8 cellular contexts compared by ENCODE assay signal in the genomic region with DNA sequence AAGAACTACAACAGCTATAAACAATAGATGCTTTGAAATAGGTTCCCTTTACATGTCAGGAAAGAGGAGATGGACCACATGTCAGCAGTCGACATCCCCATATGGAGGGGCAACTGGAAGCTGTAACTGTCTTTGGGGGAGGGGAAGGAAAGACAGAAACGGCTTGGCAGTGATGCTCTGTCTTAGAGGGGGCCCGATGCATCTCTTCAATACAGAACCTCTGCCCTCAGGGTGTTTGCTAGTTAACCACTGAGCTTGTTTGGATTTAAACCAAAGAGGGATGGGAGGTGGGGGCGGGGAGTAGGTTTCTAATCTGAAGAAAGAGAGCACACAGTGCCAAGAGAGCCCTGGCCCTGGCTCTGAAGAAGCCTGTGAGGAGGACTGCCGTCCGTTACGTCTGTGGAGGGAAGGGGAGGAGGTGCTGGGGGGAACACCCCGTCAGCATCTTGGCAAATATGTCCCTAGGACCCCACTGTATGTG. TPM values are rescaled to one million over a fixed set of nuclear protein-coding genes. Genes with fewer than 3 reads are reported as not detected.
DNase-seq lines count a peak whose midpoint lies in the region; ATAC-seq and TF ChIP-seq lines count a peak whose summit lies in the region.

No MANE protein-coding gene starts in this region.

- DNase-seq in DMS 273 (lab: John Stamatoyannopoulos, UW; ENCODE audit: unreplicated experiment) (peak; percentile 84), adipocyte (ENCODE audit: low read depth) (no peak), mucosa of descending colon (peak in 1 of 3 donors; percentile 18), pons (ENCODE audit: low spot score) (no peak), NK-92 (lab: John Stamatoyannopoulos, UW; ENCODE audit: unreplicated experiment) (no peak), mesenteric fat pad (ENCODE audit: low spot score) (no peak)
- DNase-seq in activated CD4-positive, alpha-beta T cell treated with anti-CD3 and anti-CD28 coated beads, Interleukin-2, amount 50 U/mL, for 1 hour: no peak

- ATAC-seq in GM21723 (IDR thresholded peaks at IDR 0.05; ENCODE audit: unreplicated experiment): peak; percentile 36
- ATAC-seq in mucosa of descending colon: peak; percentile 24

- H3K4me3 ChIP-seq in adipocyte (ENCODE audit: low read length): peak overlapping the region; percentile 72
- no peak overlapping the region for H3K4me3 ChIP-seq in mucosa of descending colon

- no peak for TF ChIP-seq CTCF in mucosa of descending colon (IDR thresholded peaks at IDR 0.05)

- H3K9ac ChIP-seq in adipocyte (ENCODE audit: low read length): peak overlapping the region; percentile 61

- no peaks in the 10 kb centered on the region for H3K9me3 ChIP-seq in adipocyte (ENCODE audit: control insufficient read depth, low read length)
- H3K9me3 ChIP-seq in mucosa of descending colon: no peaks in the 10 kb centered on the region

- intact Hi-C loops in mucosa of descending colon (cut with DNase I, micrococcal nuclease): no loop called here

- H3K4me1 ChIP-seq in adipocyte (ENCODE audit: control insufficient read depth, insufficient read depth, low read length) (peaks cover 34% of the 10 kb centered on the region), mucosa of descending colon (ENCODE audit: low read depth) (peaks cover 14% of the 10 kb centered on the region)

- H3K36me3 ChIP-seq in adipocyte (ENCODE audit: control insufficient read depth, insufficient read depth, low read length, severe bottlenecking): no peaks in the 10 kb centered on the region
- no peaks in the 10 kb centered on the region for H3K36me3 ChIP-seq in mucosa of descending colon (ENCODE audit: low read depth)

- no peaks in the 10 kb centered on the region for H3K27me3 ChIP-seq in adipocyte (replicated peaks; ENCODE audit: control insufficient read depth, insufficient read depth, low read length)

RNA-seq across cellular contexts. Expression of a gene that starts 55.2 kb away (rescaled TPM):
- total RNA-seq in mucosa of descending colon (10 to 100 TPM in 2 of 3 donors, 1 to 10 TPM in 1; 8.1 to 20.0 (median 10.5) TPM), mesenteric fat pad (49.8 TPM)
